ENCODE assay signal across 10 cellular contexts in genomic region chr5:126462239-126463014, GRCh38. TPM values are rescaled to one million over a fixed set of nuclear protein-coding genes. Genes with fewer than 3 reads are reported as not detected.
A peak's percentile ranks its signal among the peaks of the same experiment; 100 is the strongest.
DNase-seq lines count a peak whose midpoint lies in the region; ATAC-seq, FAIRE-seq and TF ChIP-seq lines count a peak whose summit lies in the region.
"Had no signal": no experiment of that assay in that cellular context is flagged by ENCODE, and none has a peak within 500 bp of the region (broad histone marks: within the 10 kb centered on the region; RNA-seq: fewer than 3 reads in every experiment).

No MANE protein-coding gene starts in this region.

- no peaks in the 10 kb centered on the region for H3K9me2 ChIP-seq in MM.1S (replicated peaks; ENCODE audit: insufficient read depth, low read length)

- no peaks in the 10 kb centered on the region for H3K27me3 ChIP-seq in right lobe of liver
- no peaks in the 10 kb centered on the region for H3K27me3 ChIP-seq in HepG2 (ENCODE audit: control insufficient read depth in 1 of 2, insufficient read depth in 2 of 2, low read length in 2 of 2)
- no peaks in the 10 kb centered on the region for H3K27me3 ChIP-seq in left lung
- H3K27me3 ChIP-seq in MM.1S (replicated peaks; ENCODE audit: insufficient read depth, low read length) = no peaks in the 10 kb centered on the region

- no peak for TF ChIP-seq CTCF in right lobe of liver (IDR thresholded peaks at IDR 0.05)
- no peak for TF ChIP-seq CTCF in HepG2 (CRISPR knock-in tag; IDR thresholded peaks at IDR 0.05)
- TF ChIP-seq CTCF in left lung (IDR thresholded peaks at IDR 0.05) = no peak
- TF ChIP-seq CTCF in MM.1S (IDR thresholded peaks at IDR 0.05; ENCODE audit: low read length) = no peak

- TF ChIP-seq EP300 in HepG2 (IDR thresholded peaks at IDR 0.05; ENCODE audit: low read depth in 2 of 2, low read length in 2 of 2) (no peak), HepG2 (CRISPR knock-in tag; IDR thresholded peaks at IDR 0.05; ENCODE audit: borderline replicate concordance) (no peak)

- peak overlapping the region in 2 of 3 donors; percentile 18 to 44 for H3K27ac ChIP-seq in right lobe of liver
- no peak overlapping the region for H3K27ac ChIP-seq in HepG2 (ENCODE audit: extremely low read length, insufficient read depth, low read length)
- no peak overlapping the region for H3K27ac ChIP-seq in left lung
- H3K27ac ChIP-seq in MM.1S (ENCODE audit: low read length) = no peak overlapping the region

- WGBS in right lobe of liver (ENCODE audit: insufficient coverage, low coverage, low lambda C conversion rate, missing lambda C conversion rate) = 55% methylated on average over 8 of the region's 8 CpGs
- 78% methylated on average over 7 of the region's 8 CpGs for WGBS in HepG2 (ENCODE audit: low lambda C conversion rate)

- CTCF ChIA-PET in HepG2 (lab: Yijun Ruan, JAX; ENCODE audit: low intra/inter-chr PET ratio, low total read pairs) = no interaction called here

- peaks cover 0 to 12% (median 6%) of the 10 kb centered on the region in 4 donors for H3K36me3 ChIP-seq in right lobe of liver
- 0 out of 5 replicates have a peak, but pooled peaks cover 0 to 6% of the 10 kb centered on the region in 2 experiments for H3K36me3 ChIP-seq in HepG2 (replicated peaks in 1 of 2; ENCODE audit: control insufficient read depth in 1 of 2, insufficient read depth in 2 of 2, low read length in 2 of 2)
- peaks cover 0 to 16% of the 10 kb centered on the region in 2 donors for H3K36me3 ChIP-seq in left lung
- no peaks in the 10 kb centered on the region for H3K36me3 ChIP-seq in MM.1S (replicated peaks; ENCODE audit: insufficient read depth, low read length)

- no peaks in the 10 kb centered on the region for H3K9me3 ChIP-seq in right lobe of liver
- no peaks in the 10 kb centered on the region for H3K9me3 ChIP-seq in HepG2 (ENCODE audit: low read length)
- no peaks in the 10 kb centered on the region for H3K9me3 ChIP-seq in left lung
- no peaks in the 10 kb centered on the region for H3K9me3 ChIP-seq in MM.1S (replicated peaks; ENCODE audit: insufficient read depth, low read length)

- no peaks in the 10 kb centered on the region for H3K79me2 ChIP-seq in HepG2 (ENCODE audit: insufficient read depth, low read length)
- H3K79me2 ChIP-seq in MM.1S (ENCODE audit: low read length) = no peaks in the 10 kb centered on the region

- 0 out of 2 replicates have a peak, but pooled peaks cover 12% of the 10 kb centered on the region for H3F3A ChIP-seq in MM.1S (ENCODE audit: insufficient read depth, low read length)

- H4K20me1 ChIP-seq in HepG2 (ENCODE audit: insufficient read depth, low read length) = no peaks in the 10 kb centered on the region
- H4K20me1 ChIP-seq in MM.1S (ENCODE audit: insufficient read depth, low read length) = no peaks in the 10 kb centered on the region

- no peak for TF ChIP-seq RAD21 in HepG2 (CRISPR knock-in tag; IDR thresholded peaks at IDR 0.05)

- in situ Hi-C loops in HepG2 (cut with HindIII; ENCODE audit: extremely low pct_ligation_motif_present, low pct_unique_long_range_greater_than_20kb) = no loop called here

- no peak for FAIRE-seq in HepG2 (lab: Jason Lieb, UNC)
- FAIRE-seq: K562 had no signal

- BruUV-seq in HepG2 (replicated peaks; lab: Mats Ljungman, UMichigan) = no TSS peak

- H3K9ac ChIP-seq in HepG2 (ENCODE audit: insufficient read depth, low read depth, low read length) (no peak overlapping the region), MM.1S (ENCODE audit: low read length) (no peak overlapping the region)

- TF ChIP-seq POLR2A in right lobe of liver (IDR thresholded peaks at IDR 0.05) = no peak
- no peak for TF ChIP-seq POLR2A in HepG2 (IDR thresholded peaks at IDR 0.05; ENCODE audit: insufficient read depth in 1 of 2, low read depth in 2 of 2, low read length in 2 of 2)

- no peak overlapping the region for H3K4me2 ChIP-seq in HepG2 (ENCODE audit: low read depth, low read length)
- no peak overlapping the region for H3K4me2 ChIP-seq in MM.1S (ENCODE audit: low read depth, low read length)

- H3K4me3 ChIP-seq in right lobe of liver = no peak overlapping the region
- no peak overlapping the region for H3K4me3 ChIP-seq in HepG2 (replicated peaks in 1 of 3; ENCODE audit: insufficient read depth in 1 of 3, low read depth in 2 of 3, low read length in 3 of 3)
- H3K4me3 ChIP-seq in left lung = no peak overlapping the region
- H3K4me3 ChIP-seq in MM.1S (ENCODE audit: low read length) = no peak overlapping the region
- H3K4me3 ChIP-seq: K562 had no signal

- H2AFZ ChIP-seq in HepG2 (ENCODE audit: low read length) (no peak overlapping the region), MM.1S (ENCODE audit: low read length) (no peak overlapping the region)

- POLR2A ChIA-PET in HepG2 (lab: Yijun Ruan, JAX) = interaction anchor here (1.6 kb wide), 1 partner anchor 9 kb away, joined by 4 read pairs; no protein-coding TSS in a partner anchor

- ATAC-seq in right lobe of liver = peak; percentile 17 to 42 (median 28)
- ATAC-seq in HepG2 = no peak
- peak; percentile 75 for ATAC-seq in HG03135 (IDR thresholded peaks at IDR 0.05; ENCODE audit: unreplicated experiment)
- peak; percentile 7 for ATAC-seq in esophagus mucosa
- no peak for ATAC-seq in left lung
- ATAC-seq: K562 had no signal

- DNase-seq in right lobe of liver (no peak), HepG2 (ENCODE audit: low spot score) (no peak), NCI-H2171 treated with DMSO at 0.1 percent for 48 hours (lab: John Stamatoyannopoulos, UW) (no peak), left lung (no peak), MM.1S (no peak), ureter (ENCODE audit: low spot score) (no peak)
- DNase-seq: activated CD4-positive, alpha-beta T cell treated with anti-CD3 and anti-CD28 coated beads, Interleukin-2, amount 10 ng/mL, durations not matched to agents 7 days and 5 days had no signal

- intact Hi-C loops in right lobe of liver (cut with DNase I) = no loop called here
- intact Hi-C loops in HepG2 (cut with micrococcal nuclease; ENCODE audit: unreplicated experiment) = no loop called here
- intact Hi-C loops in left lung (cut with DNase I) = no loop called here

- peaks cover 0 to 18% (median 7%) of the 10 kb centered on the region in 4 donors for H3K4me1 ChIP-seq in right lobe of liver
- H3K4me1 ChIP-seq in HepG2 (ENCODE audit: insufficient read depth, low read length) = peaks cover 10% of the 10 kb centered on the region
- H3K4me1 ChIP-seq in left lung = no peaks in the 10 kb centered on the region
- H3K4me1 ChIP-seq in MM.1S (ENCODE audit: low read length) = peaks cover 17% of the 10 kb centered on the region

TF ChIP-seq in HepG2, 621 proteins besides CTCF, POLR2A, EP300 and RAD21:
- TF ChIP-seq ZNF746 (CRISPR knock-in tag; IDR thresholded peaks at IDR 0.05) = no peak
- no peak for TF ChIP-seq ZSCAN30 (CRISPR knock-in tag; IDR thresholded peaks at IDR 0.05)

RNA-seq across cellular contexts. Expression of gene GRAMD2B, which starts 39.2 kb away (rescaled TPM):
- 10 to 100 TPM in 5 of 6 experiments, 1 to 10 TPM in 1; 9.9 to 26.4 (median 18.3) TPM for total RNA-seq in right lobe of liver
- 8.1 and 8.8 TPM in 2 replicates for total RNA-seq in HepG2 (2016; rRNA removed; fragmentation: Illumina TruSeq; extraction: Trizol)
- total RNA-seq in HepG2 (2016; cell fraction: cytosol; rRNA removed; fragmentation: Illumina TruSeq; extraction: Trizol; ENCODE audit: low read depth) = 1.4 and 1.6 TPM in 2 replicates
- 6.7 and 8.2 TPM in 2 replicates for total RNA-seq in HepG2 (2016; cell fraction: insoluble cytoplasmic fraction; rRNA removed; fragmentation: Illumina TruSeq; extraction: Trizol)
- 3.9 and 5.1 TPM in 2 replicates for total RNA-seq in HepG2 (2016; cell fraction: membrane; rRNA removed; fragmentation: Illumina TruSeq; extraction: Trizol)
- 10.5 and 10.7 TPM in 2 replicates for total RNA-seq in HepG2 (2016; cell fraction: nucleus; rRNA removed; fragmentation: Illumina TruSeq; extraction: Trizol)
- polyA plus RNA-seq in HepG2 (2011; rRNA removed) = 10.6 and 11.2 TPM in 2 replicates
- polyA plus RNA-seq in HepG2 (2011; cell fraction: cytosol; rRNA removed) = 6.0 and 10.9 TPM in 2 replicates
- 9.0 and 10.1 TPM in 2 replicates for polyA plus RNA-seq in HepG2 (2011; cell fraction: nucleus; rRNA removed)
- 8.8 and 11.2 TPM in 2 replicates for polyA plus RNA-seq in HepG2 (2012)
- polyA plus RNA-seq in HepG2 (2016; cell fraction: cytosol; fragmentation: Illumina TruSeq; extraction: Trizol; ENCODE audit: low read depth) = 0.98 and 1.7 TPM in 2 replicates
- polyA plus RNA-seq in HepG2 (2016; cell fraction: insoluble cytoplasmic fraction; fragmentation: Illumina TruSeq; extraction: Trizol; ENCODE audit: low read depth) = 7.8 and 8.9 TPM in 2 replicates
- polyA plus RNA-seq in HepG2 (2016; cell fraction: membrane; fragmentation: Illumina TruSeq; extraction: Trizol; ENCODE audit: low read depth) = 2.1 and 2.4 TPM in 2 replicates
- 11.7 and 12.4 TPM in 2 replicates for polyA plus RNA-seq in HepG2 (2016; cell fraction: nucleus; fragmentation: Illumina TruSeq; extraction: Trizol; ENCODE audit: insufficient read depth, low read depth)
- 5.6 and 6.2 TPM in 2 replicates for polyA minus RNA-seq in HepG2 (2011; rRNA and poly(A)+ RNA removed; ENCODE audit: low replicate concordance)
- 6.1 and 7.8 TPM in 2 replicates for polyA minus RNA-seq in HepG2 (2011; cell fraction: cytosol; rRNA and poly(A)+ RNA removed)
- polyA minus RNA-seq in HepG2 (2011; cell fraction: nucleus; rRNA and poly(A)+ RNA removed) = 35.9 and 42.4 TPM in 2 replicates
- 8.5 TPM for total RNA-seq in esophagus mucosa
- 10 to 100 TPM; 18.1 to 19.2 TPM for total RNA-seq in left lung
- 56.7 TPM for total RNA-seq in ureter

Comparison
In these comparisons a context has a peak if more than half of its experiments do, and no peak if none do; other contexts are left out.
1. ATAC-seq: peak in right lobe of liver (4 of 4), HG03135 (single experiment) and esophagus mucosa (single experiment); none in HepG2 (single experiment) and left lung (single experiment).
2. H3K27ac ChIP-seq: peak in right lobe of liver (2 of 3); none in HepG2 (single experiment), left lung (0 of 2) and MM.1S (single experiment).